Comparison of ENCODE assay signal across 24 cellular contexts in genomic region chr10:30974773-30975386, GRCh38. TPM values are rescaled to one million over a fixed set of nuclear protein-coding genes. Genes with fewer than 3 reads are reported as not detected.
DNase-seq lines count a peak whose midpoint lies in the region; ATAC-seq and TF ChIP-seq lines count a peak whose summit lies in the region.
"Had no signal": no experiment of that assay in that cellular context is flagged by ENCODE, and none has a peak within 500 bp of the region (broad histone marks: within the 10 kb centered on the region; RNA-seq: fewer than 3 reads in every experiment).

No MANE protein-coding gene starts in this region.

- peaks cover 32 to 51% of the 10 kb centered on the region in 2 donors for H3K4me1 ChIP-seq in thoracic aorta (ENCODE audit: control insufficient read depth in 1 of 2, low read depth in 2 of 2)
- H3K4me1 ChIP-seq: prostate gland had no signal

- DNase-seq in amniotic epithelial cell (ENCODE audit: low read depth): peak; percentile 19
- peak; percentile 25 for DNase-seq in fibroblast of mammary gland (ENCODE audit: low read depth)
- DNase-seq in myocyte (ENCODE audit: low read depth): peak; percentile 54
- DNase-seq in thoracic aorta (ENCODE audit: low spot score): no peak
- no peak for DNase-seq in H7
- DNase-seq in nucleus accumbens (lab: John Stamatoyannopoulos, UW): no peak
- no peak for DNase-seq in SIG-M5 treated with dmso at 0.1 percent for 504 hours (lab: John Stamatoyannopoulos, UW; ENCODE audit: unreplicated experiment)
- DNase-seq: activated CD4-positive, alpha-beta T cell treated with anti-CD3 and anti-CD28 coated beads for 48 hours; activated naive CD8-positive, alpha-beta T cell treated with anti-CD3 and anti-CD28 coated beads, Interleukin-2, amount 50 U/mL, for 24 hours; Calu3; effector memory CD4-positive, alpha-beta T cell; EL; Karpas-422; mammary epithelial cell; natural killer cell; NCI-H1417 treated with DMSO at 0.1 percent for 48 hours; NCI-H2171; NCI-H526 treated with DMSO at 0.1 percent for 48 hours; stimulated activated CD4-positive, alpha-beta T cell treated with anti-CD3 and anti-CD28 coated beads, Interleukin-12 subunit alpha, Interleukin-12 subunit beta, amount 100 ng/mL, for 4 hours had no signal

- TF ChIP-seq CTCF in fibroblast of mammary gland (conservative IDR thresholded peaks at IDR 0.05; ENCODE audit: control insufficient read depth, insufficient read depth, low read depth, low read length): no peak
- no peak for TF ChIP-seq CTCF in thoracic aorta (IDR thresholded peaks at IDR 0.05)

- peak; percentile 80 for ATAC-seq in thoracic aorta (ENCODE audit: insufficient number of reproducible peaks, low FRiP score, low read depth)
- ATAC-seq: activated naive CD8-positive, alpha-beta T cell treated with anti-CD3 and anti-CD28 coated beads, Interleukin-2, amount 50 U/mL, for 24 hours; activated T-helper 17 cell treated with anti-CD3 and anti-CD28 coated beads, Interleukin-2, amount 50 U/mL, for 72 hours; natural killer cell had no signal

- no peaks in the 10 kb centered on the region for H3K9me3 ChIP-seq in thoracic aorta
- H3K9me3 ChIP-seq: prostate gland had no signal

- no peaks in the 10 kb centered on the region for H3K36me3 ChIP-seq in thoracic aorta
- H3K36me3 ChIP-seq in H7 (replicated peaks; ENCODE audit: control insufficient read depth, insufficient read depth, low read length): no peaks in the 10 kb centered on the region
- H3K36me3 ChIP-seq: cardiac muscle cell, esophagus muscularis mucosa, prostate gland had no signal

- H3K27ac ChIP-seq in thoracic aorta: peak overlapping the region; percentile 9 to 83
- H3K27ac ChIP-seq: cardiac muscle cell, prostate gland had no signal

- H3K27me3 ChIP-seq in thoracic aorta (replicated peaks; ENCODE audit: insufficient read depth): no peaks in the 10 kb centered on the region
- H3K27me3 ChIP-seq in H7 (ENCODE audit: control insufficient read depth, insufficient read depth, low read length): no peaks in the 10 kb centered on the region
- H3K27me3 ChIP-seq: cardiac muscle cell, esophagus muscularis mucosa, tibial nerve had no signal

- H3K4me3 ChIP-seq in fibroblast of mammary gland (ENCODE audit: control insufficient read depth, low read depth, low read length): no peak overlapping the region
- H3K4me3 ChIP-seq in thoracic aorta: peak overlapping the region; percentile 14
- H3K4me3 ChIP-seq in H7 (ENCODE audit: insufficient read depth, low read depth, low read length): no peak overlapping the region
- H3K4me3 ChIP-seq: cardiac muscle cell, esophagus muscularis mucosa, prostate gland, tibial nerve had no signal

RNA-seq across cellular contexts. Expression of gene ZNF438, which starts 56.8 kb away (rescaled TPM):
- total RNA-seq in myocyte (11.3 and 15.0 TPM in 2 replicates), thoracic aorta (10 to 100 TPM; 10.6 to 14.5 TPM)
- 5.0 TPM for polyA plus RNA-seq in myocyte (2012)
- 2.0 and 2.3 TPM in 2 replicates for total RNA-seq in H7 (2014; rRNA removed; shearing (Covaris generic))

Comparison
In these comparisons a context has a peak if more than half of its experiments do, and no peak if none do; other contexts are left out.
1. DNase-seq: peak in amniotic epithelial cell (single experiment), fibroblast of mammary gland (single experiment) and myocyte (single experiment); none in thoracic aorta (single experiment), H7 (single experiment), nucleus accumbens (0 of 56) and SIG-M5 treated with dmso at 0.1 percent for 504 hours (single experiment).